Comparison of ENCODE assay signal across 1 cellular context in genomic region chr2:201149064-201149820, GRCh38.
A peak's percentile ranks its signal among the peaks of the same experiment; 100 is the strongest.
TF ChIP-seq lines count a peak whose summit lies in the region.

No MANE protein-coding gene starts in this region.

TF ChIP-seq in HepG2, 621 proteins besides CTCF, POLR2A, EP300 and RAD21 (continued from another document and continues in another):
- TF ChIP-seq ATF7-NPFF (CRISPR knock-in tag; IDR thresholded peaks at IDR 0.05; ENCODE audit: low read depth) = no peak
- TF ChIP-seq ZZZ3 (CRISPR knock-in tag; IDR thresholded peaks at IDR 0.05; ENCODE audit: borderline replicate concordance) = no peak
- TF ChIP-seq NKX3-1 (CRISPR knock-in tag; IDR thresholded peaks at IDR 0.05) = no peak
- no peak; the same call in 1 of the 2 replicates for TF ChIP-seq ZNF816 (CRISPR knock-in tag; IDR thresholded peaks at IDR 0.05; ENCODE audit: borderline replicate concordance)
- TF ChIP-seq REPIN1 (CRISPR knock-in tag; IDR thresholded peaks at IDR 0.05; ENCODE audit: borderline replicate concordance, low read depth) = peak; percentile 43; the same call in 1 of the 2 replicates
- TF ChIP-seq DZIP1 (CRISPR knock-in tag; IDR thresholded peaks at IDR 0.05) = no peak
- no peak for TF ChIP-seq BCLAF1 (IDR thresholded peaks at IDR 0.05)
- peak; percentile 42; the same call in 1 of the 2 replicates for TF ChIP-seq FOSL1 (CRISPR knock-in tag; IDR thresholded peaks at IDR 0.05; ENCODE audit: borderline replicate concordance)
- TF ChIP-seq ZNF205 (CRISPR knock-in tag; IDR thresholded peaks at IDR 0.05) = peak; percentile 78; the same call in 1 of the 2 replicates
- TF ChIP-seq RXRB (CRISPR knock-in tag; IDR thresholded peaks at IDR 0.05; ENCODE audit: borderline replicate concordance) = peak; percentile 86
- 0 out of 2 replicates have a peak, but pooled peaks have one; percentile 34 for TF ChIP-seq KDM3A (CRISPR knock-in tag; IDR thresholded peaks at IDR 0.05; ENCODE audit: low read depth)
- no peak for TF ChIP-seq ELK4 (CRISPR knock-in tag; IDR thresholded peaks at IDR 0.05; ENCODE audit: borderline replicate concordance)
- no peak for TF ChIP-seq MTA1 (CRISPR knock-in tag; IDR thresholded peaks at IDR 0.05; ENCODE audit: borderline replicate concordance)
- TF ChIP-seq ELF1 (CRISPR knock-in tag; IDR thresholded peaks at IDR 0.05) = no peak
- no peak for TF ChIP-seq ZNF563 (CRISPR knock-in tag; IDR thresholded peaks at IDR 0.05)
- TF ChIP-seq FIP1L1 (IDR thresholded peaks at IDR 0.05; ENCODE audit: borderline replicate concordance, insufficient read depth, low read depth, low read length) = no peak
- TF ChIP-seq ZFP36L2 (CRISPR knock-in tag; IDR thresholded peaks at IDR 0.05) = no peak
- no peak for TF ChIP-seq ZNF619 (CRISPR knock-in tag; IDR thresholded peaks at IDR 0.05)
- no peak for TF ChIP-seq ZSCAN12 (CRISPR knock-in tag; IDR thresholded peaks at IDR 0.05)
- peak; percentile 72 for TF ChIP-seq MLX (CRISPR knock-in tag; IDR thresholded peaks at IDR 0.05)
- TF ChIP-seq E2F2 (CRISPR knock-in tag; IDR thresholded peaks at IDR 0.05; ENCODE audit: borderline replicate concordance) = no peak
- no peak for TF ChIP-seq DMTF1 (CRISPR knock-in tag; IDR thresholded peaks at IDR 0.05)
- no peak for TF ChIP-seq ZUFSP (CRISPR knock-in tag; IDR thresholded peaks at IDR 0.05; ENCODE audit: borderline replicate concordance)
- TF ChIP-seq SETDB1 (CRISPR knock-in tag; IDR thresholded peaks at IDR 0.05; ENCODE audit: borderline replicate concordance) = no peak
- TF ChIP-seq JDP2 (CRISPR knock-in tag; IDR thresholded peaks at IDR 0.05; ENCODE audit: borderline replicate concordance) = no peak
- TF ChIP-seq ZNF383 (CRISPR knock-in tag; IDR thresholded peaks at IDR 0.05; ENCODE audit: borderline replicate concordance) = no peak
- peak in 1 of 2 experiments; percentile 46; a peak in 1 of 4 replicates for TF ChIP-seq MAFK (conservative IDR thresholded peaks at IDR 0.05 in 1 of 2, IDR thresholded peaks at IDR 0.05 in 1 of 2; ENCODE audit: low read length in 2 of 2)
- no peak for TF ChIP-seq MTERF4 (CRISPR knock-in tag; IDR thresholded peaks at IDR 0.05)
- no peak for TF ChIP-seq HIVEP1 (CRISPR knock-in tag; IDR thresholded peaks at IDR 0.05)
- no peak for TF ChIP-seq ZNF160 (CRISPR knock-in tag; IDR thresholded peaks at IDR 0.05)
- no peak for TF ChIP-seq ZNF639 (CRISPR knock-in tag; conservative IDR thresholded peaks at IDR 0.05)
- no peak for TF ChIP-seq MLXIP (CRISPR knock-in tag; IDR thresholded peaks at IDR 0.05; ENCODE audit: borderline replicate concordance)
- TF ChIP-seq POLR2G (IDR thresholded peaks at IDR 0.05; ENCODE audit: low read depth, low read length) = peak; percentile 32; the same call in 1 of the 2 replicates
- peak; percentile 96 for TF ChIP-seq TEAD3 (CRISPR knock-in tag; optimal IDR thresholded peaks at IDR 0.05; ENCODE audit: borderline replicate concordance)
- TF ChIP-seq ZNF224 (CRISPR knock-in tag; IDR thresholded peaks at IDR 0.05) = no peak
- no peak for TF ChIP-seq ZNF451 (CRISPR knock-in tag; IDR thresholded peaks at IDR 0.05)
